ENCODE assay signal across 9 cellular contexts in genomic region chr1:36096500-36097412, GRCh38. TPM values are rescaled to one million over a fixed set of nuclear protein-coding genes. Genes with fewer than 3 reads are reported as not detected.
DNase-seq lines count a peak whose midpoint lies in the region; ATAC-seq and TF ChIP-seq lines count a peak whose summit lies in the region.
"Had no signal": no experiment of that assay in that cellular context is flagged by ENCODE, and none has a peak within 500 bp of the region (broad histone marks: within the 10 kb centered on the region; RNA-seq: fewer than 3 reads in every experiment).

No MANE protein-coding gene starts in this region.

- H2AFZ ChIP-seq in smooth muscle cell (ENCODE audit: low read depth) = no peak overlapping the region

- no peak overlapping the region for H3K9ac ChIP-seq in smooth muscle cell (ENCODE audit: low read depth)

- H3F3A ChIP-seq in smooth muscle cell (ENCODE audit: low read depth) = peaks cover 9% of the 10 kb centered on the region

- H3K79me2 ChIP-seq in smooth muscle cell (ENCODE audit: low read depth) = no peaks in the 10 kb centered on the region

- peak; percentile 21 for TF ChIP-seq CTCF in cardiac fibroblast (IDR thresholded peaks at IDR 0.05; ENCODE audit: low read depth, low read length)
- TF ChIP-seq CTCF in smooth muscle cell (IDR thresholded peaks at IDR 0.05; ENCODE audit: borderline replicate concordance, insufficient read depth, poor library complexity, severe bottlenecking) = peak; percentile 20

- H3K36me3 ChIP-seq in smooth muscle cell (ENCODE audit: low read depth) = no peaks in the 10 kb centered on the region

- 81% methylated on average over 16 of the region's 16 CpGs for WGBS in smooth muscle cell (ENCODE audit: low lambda C conversion rate)

- no peaks in the 10 kb centered on the region for H3K27me3 ChIP-seq in smooth muscle cell (ENCODE audit: low read depth)

- no peaks in the 10 kb centered on the region for H4K20me1 ChIP-seq in smooth muscle cell (ENCODE audit: low read depth)

- H3K4me3 ChIP-seq in cardiac fibroblast (replicated peaks in 1 of 2; ENCODE audit: low read depth in 2 of 2, low read length in 2 of 2) (no peak overlapping the region), smooth muscle cell (no peak overlapping the region)

- DNase-seq in NCI-H526 (lab: John Stamatoyannopoulos, UW) (peak; percentile 44 to 78), NCI-H526 treated with DMSO at 0.1 percent for 48 hours (lab: John Stamatoyannopoulos, UW) (no peak), NCI-H2171 treated with DMSO at 0.1 percent for 48 hours (lab: John Stamatoyannopoulos, UW) (peak; percentile 33), cardiac fibroblast (ENCODE audit: low read depth in 2 of 2) (no peak), smooth muscle cell (lab: John Stamatoyannopoulos, UW; ENCODE audit: unreplicated experiment) (no peak), NCI-H187 (lab: John Stamatoyannopoulos, UW) (no peak), activated gamma-delta T cell treated with Interleukin-2 at 50 U/mL for 16 hours (no peak)
- DNase-seq: CD4-positive, CD25-positive, alpha-beta regulatory T cell had no signal

- H3K4me2 ChIP-seq in smooth muscle cell = no peak overlapping the region

- no peak for ATAC-seq in GM18519 (IDR thresholded peaks at IDR 0.05; ENCODE audit: low FRiP score, unreplicated experiment)

- H3K4me1 ChIP-seq in smooth muscle cell (ENCODE audit: low read depth) = no peaks in the 10 kb centered on the region

- no peaks in the 10 kb centered on the region for H3K9me3 ChIP-seq in smooth muscle cell (replicated peaks; ENCODE audit: low read depth)

- H3K27ac ChIP-seq in smooth muscle cell (ENCODE audit: low read depth) = no peak overlapping the region

RNA-seq across cellular contexts. Expression of gene ADPRS, which starts 8.1 kb away (rescaled TPM):
- total RNA-seq in smooth muscle cell = 26.7 and 31.0 TPM in 2 replicates
- 38.8 and 44.1 TPM in 2 replicates for polyA plus RNA-seq in smooth muscle cell

RNA-seq across cellular contexts. Expression of gene TEKT2, which starts 12.9 kb away (rescaled TPM):
- 0.27 TPM in 1 of 2 replicates, not detected in the other for total RNA-seq in smooth muscle cell
- polyA plus RNA-seq in smooth muscle cell = 0.66 and 0.85 TPM in 2 replicates
- polyA plus RNA-seq: CD4-positive, CD25-positive, alpha-beta regulatory T cell had no signal

RNA-seq across cellular contexts. Expression of gene COL8A2, which starts 28.3 kb away (rescaled TPM):
- total RNA-seq in smooth muscle cell = 21.7 and 32.9 TPM in 2 replicates
- polyA plus RNA-seq in smooth muscle cell = 35.9 and 59.0 TPM in 2 replicates
- total RNA-seq: CD4-positive, CD25-positive, alpha-beta regulatory T cell had no signal

RNA-seq across cellular contexts. Expression of gene TRAPPC3, which starts 52.5 kb away (rescaled TPM):
- total RNA-seq in smooth muscle cell = 67.8 and 202 TPM in 2 replicates
- polyA plus RNA-seq in smooth muscle cell = 113 and 114 TPM in 2 replicates

RNA-seq across cellular contexts. Expression of gene MAP7D1, which starts 59.2 kb away (rescaled TPM):
- total RNA-seq in smooth muscle cell = 102 and 109 TPM in 2 replicates
- 169 and 186 TPM in 2 replicates for polyA plus RNA-seq in smooth muscle cell

Comparison
In these comparisons a context has a peak if more than half of its experiments do, and no peak if none do; other contexts are left out.
1. DNase-seq: peak in NCI-H526 (2 of 2) and NCI-H2171 treated with DMSO at 0.1 percent for 48 hours (single experiment); none in NCI-H526 treated with DMSO at 0.1 percent for 48 hours (single experiment), cardiac fibroblast (0 of 2), smooth muscle cell (single experiment), NCI-H187 (0 of 2) and activated gamma-delta T cell treated with Interleukin-2 at 50 U/mL for 16 hours (single experiment).